Comparison of ENCODE assay signal across 10 cellular contexts in the genomic region with DNA sequence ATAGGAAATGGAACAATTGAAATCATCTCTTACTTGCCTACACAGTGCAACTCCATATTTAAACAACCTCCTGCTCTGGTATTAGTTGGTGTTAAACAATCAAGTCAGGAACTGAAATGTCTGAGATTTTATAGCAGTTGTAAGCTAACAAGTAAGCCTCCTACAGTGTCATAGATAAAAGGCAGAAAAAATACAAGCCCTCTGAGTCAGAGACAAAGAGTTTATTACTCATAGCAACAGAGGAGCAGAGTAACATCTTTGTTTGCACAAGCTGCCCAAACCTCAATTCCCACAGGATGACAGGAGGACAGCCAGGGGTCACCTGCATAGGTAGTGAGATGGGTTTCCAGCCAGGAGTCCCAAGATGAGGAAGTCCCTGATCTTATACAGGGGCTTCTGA.
DNase-seq lines count a peak whose midpoint lies in the region; ATAC-seq and TF ChIP-seq lines count a peak whose summit lies in the region.
"Had no signal": no experiment of that assay in that cellular context is flagged by ENCODE, and none has a peak within 500 bp of the region (broad histone marks: within the 10 kb centered on the region; RNA-seq: fewer than 3 reads in every experiment).

No MANE protein-coding gene starts in this region.

- ATAC-seq in esophagus mucosa = peak; percentile 65
- no peak for ATAC-seq in HG02981 (IDR thresholded peaks at IDR 0.05; ENCODE audit: unreplicated experiment)

- peak overlapping the region; percentile 75 for H3K27ac Mint-ChIP-seq in progenitor cell of endocrine pancreas
- H3K27ac Mint-ChIP-seq in CD14-positive monocyte = no peak overlapping the region

- intact Hi-C loops in CD14-positive monocyte (cut with micrococcal nuclease) = no loop called here

- H3K9me3 Mint-ChIP-seq in progenitor cell of endocrine pancreas (ENCODE audit: low read depth) (no peaks in the 10 kb centered on the region), CD14-positive monocyte (no peaks in the 10 kb centered on the region)

- H3K4me3 Mint-ChIP-seq in progenitor cell of endocrine pancreas (ENCODE audit: low read depth) = no peak overlapping the region
- no peak overlapping the region for H3K4me3 Mint-ChIP-seq in CD14-positive monocyte

- H3K27me3 Mint-ChIP-seq in progenitor cell of endocrine pancreas (no peaks in the 10 kb centered on the region), CD14-positive monocyte (ENCODE audit: low read depth in 3 of 3) (peaks cover 0 to 3% (median 0%) of the 10 kb centered on the region in 3 donors)

- H3K36me3 Mint-ChIP-seq in progenitor cell of endocrine pancreas (ENCODE audit: insufficient read depth) = no peaks in the 10 kb centered on the region
- no peaks in the 10 kb centered on the region for H3K36me3 Mint-ChIP-seq in CD14-positive monocyte

- H3K4me1 Mint-ChIP-seq in progenitor cell of endocrine pancreas (ENCODE audit: low read depth) (peaks cover 22% of the 10 kb centered on the region), CD14-positive monocyte (no peaks in the 10 kb centered on the region)

- TF ChIP-seq CTCF in progenitor cell of endocrine pancreas (IDR thresholded peaks at IDR 0.05; ENCODE audit: unreplicated experiment) (no peak), CD14-positive monocyte (IDR thresholded peaks at IDR 0.05) (no peak)

- DNase-seq in EL = peak; percentile 78
- DNase-seq in NCI-H226 = peak; percentile 83
- DNase-seq in progenitor cell of endocrine pancreas (ENCODE audit: low spot score, unreplicated experiment) = no peak
- no peak for DNase-seq in activated CD4-positive, alpha-beta T cell treated with anti-CD3 and anti-CD28 coated beads, Interleukin-2, amount 50 U/mL, for 1 hour
- no peak for DNase-seq in CD14-positive monocyte (ENCODE audit: low spot score)
- no peak for DNase-seq in cerebellar nuclear complex (lab: John Stamatoyannopoulos, UW)
- DNase-seq: activated CD4-positive, alpha-beta T cell treated with anti-CD3 and anti-CD28 coated beads for 1 hour; glutamatergic neuron had no signal

Comparison
In these comparisons a context has a peak if more than half of its experiments do, and no peak if none do; other contexts are left out.
1. DNase-seq: peak in EL (single experiment) and NCI-H226 (single experiment); none in progenitor cell of endocrine pancreas (single experiment), activated CD4-positive, alpha-beta T cell treated with anti-CD3 and anti-CD28 coated beads, Interleukin-2, amount 50 U/mL, for 1 hour (single experiment), CD14-positive monocyte (single experiment) and cerebellar nuclear complex (0 of 2).